Comparison of ENCODE assay signal across 3 cellular contexts in genomic region chr1:206696812-206697585, GRCh38.
TF ChIP-seq lines count a peak whose summit lies in the region.

No MANE protein-coding gene starts in this region.

TF ChIP-seq in liver, 16 proteins besides CTCF, POLR2A, EP300 and RAD21:
- TF ChIP-seq RXRA (IDR thresholded peaks at IDR 0.05) = peak in 1 of 2 donors; percentile 71
- TF ChIP-seq HNF4A (conservative IDR thresholded peaks at IDR 0.05) = peak; percentile 53 to 55
- no peak for TF ChIP-seq ATF3 (IDR thresholded peaks at IDR 0.05)
- peak; percentile 67 for TF ChIP-seq YY1 (IDR thresholded peaks at IDR 0.05)
- TF ChIP-seq NR2F2 (IDR thresholded peaks at IDR 0.05) = peak; percentile 81
- no peak for TF ChIP-seq EGR1 (IDR thresholded peaks at IDR 0.05; ENCODE audit: low read depth in 2 of 2)
- peak; percentile 50 for TF ChIP-seq REST (IDR thresholded peaks at IDR 0.05)

TF ChIP-seq in HepG2, 621 proteins besides CTCF, POLR2A, EP300 and RAD21:
- TF ChIP-seq NFKBIZ (CRISPR knock-in tag; IDR thresholded peaks at IDR 0.05) = no peak
- no peak for TF ChIP-seq NPAS2 (CRISPR knock-in tag; IDR thresholded peaks at IDR 0.05; ENCODE audit: borderline replicate concordance)
- no peak for TF ChIP-seq PITX1 (CRISPR knock-in tag; IDR thresholded peaks at IDR 0.05)
- TF ChIP-seq ZNF597 (CRISPR knock-in tag; IDR thresholded peaks at IDR 0.05) = no peak
- TF ChIP-seq REXO4 (CRISPR knock-in tag; IDR thresholded peaks at IDR 0.05; ENCODE audit: borderline replicate concordance) = no peak
- no peak for TF ChIP-seq RFXANK (CRISPR knock-in tag; IDR thresholded peaks at IDR 0.05)
- TF ChIP-seq NFKB2 (CRISPR knock-in tag; IDR thresholded peaks at IDR 0.05; ENCODE audit: borderline replicate concordance) = no peak
- TF ChIP-seq ZNF329 (CRISPR knock-in tag; IDR thresholded peaks at IDR 0.05; ENCODE audit: low read depth) = no peak
- no peak for TF ChIP-seq MXD1 (CRISPR knock-in tag; IDR thresholded peaks at IDR 0.05)
- no peak for TF ChIP-seq MIER3 (CRISPR knock-in tag; IDR thresholded peaks at IDR 0.05; ENCODE audit: borderline replicate concordance)
- no peak for TF ChIP-seq ZBTB8A (CRISPR knock-in tag; IDR thresholded peaks at IDR 0.05; ENCODE audit: borderline replicate concordance, low read depth)
- TF ChIP-seq BHLHE40 (IDR thresholded peaks at IDR 0.05; ENCODE audit: low read length) = no peak
- TF ChIP-seq ZNF616 (CRISPR knock-in tag; IDR thresholded peaks at IDR 0.05; ENCODE audit: low read depth) = no peak
- no peak for TF ChIP-seq FUBP1 (CRISPR knock-in tag; IDR thresholded peaks at IDR 0.05; ENCODE audit: borderline replicate concordance)
- TF ChIP-seq ZNF251 (CRISPR knock-in tag; IDR thresholded peaks at IDR 0.05) = no peak
- no peak for TF ChIP-seq ZFP1 (CRISPR knock-in tag; IDR thresholded peaks at IDR 0.05)
- TF ChIP-seq ZNF543 (CRISPR knock-in tag; IDR thresholded peaks at IDR 0.05) = no peak
- no peak for TF ChIP-seq ZBTB4 (CRISPR knock-in tag; IDR thresholded peaks at IDR 0.05; ENCODE audit: borderline replicate concordance)
- no peak for TF ChIP-seq PCBP2 (optimal IDR thresholded peaks at IDR 0.05; ENCODE audit: low read depth, low read length, poor library complexity, severe bottlenecking)

TF ChIP-seq in SK-N-SH treated with all-trans-retinoic acid at 6 μM for 48 hours, 23 proteins besides CTCF, POLR2A, EP300 and RAD21:
- TF ChIP-seq PPARA (CRISPR knock-in tag; IDR thresholded peaks at IDR 0.05; ENCODE audit: borderline replicate concordance) = no peak
- TF ChIP-seq ZNF8 (CRISPR knock-in tag; IDR thresholded peaks at IDR 0.05) = no peak
- no peak for TF ChIP-seq CREB5 (CRISPR knock-in tag; IDR thresholded peaks at IDR 0.05; ENCODE audit: low read depth)
- TF ChIP-seq SNAI2 (CRISPR knock-in tag; IDR thresholded peaks at IDR 0.05) = no peak
- no peak for TF ChIP-seq TOX (CRISPR knock-in tag; IDR thresholded peaks at IDR 0.05; ENCODE audit: borderline replicate concordance)
- no peak for TF ChIP-seq ZNF70 (CRISPR knock-in tag; IDR thresholded peaks at IDR 0.05)
- no peak for TF ChIP-seq TSHZ2 (CRISPR knock-in tag; IDR thresholded peaks at IDR 0.05)
- TF ChIP-seq GLIS3 (CRISPR knock-in tag; IDR thresholded peaks at IDR 0.05) = no peak
- no peak for TF ChIP-seq RARB (CRISPR knock-in tag; IDR thresholded peaks at IDR 0.05)
- no peak for TF ChIP-seq OSR1 (CRISPR knock-in tag; IDR thresholded peaks at IDR 0.05)
- TF ChIP-seq CSDC2 (CRISPR knock-in tag; IDR thresholded peaks at IDR 0.05) = no peak
